In the genomic region with DNA sequence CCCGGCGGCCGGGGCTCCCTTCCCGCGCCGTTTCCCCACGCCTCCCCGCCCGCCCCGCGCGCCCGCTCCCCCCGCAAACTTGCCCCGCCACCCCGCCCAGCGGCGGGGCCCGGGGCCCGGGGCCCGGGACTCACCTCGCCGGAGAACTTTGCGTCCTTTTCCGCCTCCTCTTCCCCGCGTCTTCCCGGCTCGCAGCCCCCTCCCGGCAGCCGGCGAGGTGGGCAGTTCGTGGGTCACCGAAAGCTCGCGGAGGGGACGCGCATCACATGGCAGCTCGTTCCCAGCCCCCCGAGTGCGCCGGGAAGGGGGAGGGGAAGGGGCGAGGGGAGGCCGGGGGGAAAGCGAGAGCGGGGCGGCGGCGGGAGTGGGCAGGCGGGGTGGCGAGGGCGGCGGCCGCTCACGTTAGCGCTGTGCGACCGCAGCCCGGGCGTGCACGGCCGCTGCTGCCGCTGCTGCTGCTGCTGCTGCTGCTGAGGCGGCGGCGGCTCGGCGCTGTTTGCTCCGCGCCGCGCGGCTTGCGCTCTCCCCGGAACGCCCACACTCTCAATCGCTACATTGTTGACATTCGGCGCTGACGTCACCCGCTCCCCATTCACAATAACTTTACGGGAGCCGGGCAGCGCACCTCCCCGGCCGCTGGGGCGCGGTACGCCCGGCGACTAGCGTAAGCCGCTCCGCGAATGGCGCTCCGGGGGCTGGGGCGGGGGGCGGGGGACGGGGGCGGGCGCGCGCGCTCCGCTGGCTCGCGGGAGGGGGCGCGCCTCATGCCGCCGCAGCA, we compare ENCODE assay signal across 1 cellular context.
TF ChIP-seq lines count a peak whose summit lies in the region.

A gene (minus strand): TSS at position 498 of the 778 bp plus-strand sequence. CDS start 287,999 bp downstream, outside the sequence.

TF ChIP-seq in K562, 482 proteins besides CTCF, POLR2A, EP300 and RAD21 (continued from another document):
- TF ChIP-seq, protein P1, sequence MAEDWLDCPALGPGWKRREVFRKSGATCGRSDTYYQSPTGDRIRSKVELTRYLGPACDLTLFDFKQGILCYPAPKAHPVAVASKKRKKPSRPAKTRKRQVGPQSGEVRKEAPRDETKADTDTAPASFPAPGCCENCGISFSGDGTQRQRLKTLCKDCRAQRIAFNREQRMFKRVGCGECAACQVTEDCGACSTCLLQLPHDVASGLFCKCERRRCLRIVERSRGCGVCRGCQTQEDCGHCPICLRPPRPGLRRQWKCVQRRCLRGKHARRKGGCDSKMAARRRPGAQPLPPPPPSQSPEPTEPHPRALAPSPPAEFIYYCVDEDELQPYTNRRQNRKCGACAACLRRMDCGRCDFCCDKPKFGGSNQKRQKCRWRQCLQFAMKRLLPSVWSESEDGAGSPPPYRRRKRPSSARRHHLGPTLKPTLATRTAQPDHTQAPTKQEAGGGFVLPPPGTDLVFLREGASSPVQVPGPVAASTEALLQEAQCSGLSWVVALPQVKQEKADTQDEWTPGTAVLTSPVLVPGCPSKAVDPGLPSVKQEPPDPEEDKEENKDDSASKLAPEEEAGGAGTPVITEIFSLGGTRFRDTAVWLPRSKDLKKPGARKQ (CRISPR knock-in tag; IDR thresholded peaks at IDR 0.05), result no peak
- no peak for TF ChIP-seq MAFK (IDR thresholded peaks at IDR 0.05; ENCODE audit: low read length)
- TF ChIP-seq ZNF134 (CRISPR knock-in tag; conservative IDR thresholded peaks at IDR 0.05), result no peak
- TF ChIP-seq NCOA1 (IDR thresholded peaks at IDR 0.05; ENCODE audit: low read depth), result no peak
- no peak for TF ChIP-seq ZNF699 (CRISPR knock-in tag; IDR thresholded peaks at IDR 0.05; ENCODE audit: insufficient replicate concordance)
- no peak for TF ChIP-seq ZNF263 (CRISPR knock-in tag; IDR thresholded peaks at IDR 0.05; ENCODE audit: borderline replicate concordance)
- TF ChIP-seq ZFP1 (CRISPR knock-in tag; IDR thresholded peaks at IDR 0.05), result no peak
- no peak for TF ChIP-seq NR3C1 (CRISPR knock-in tag; IDR thresholded peaks at IDR 0.05)
- no peak for TF ChIP-seq HNRNPL (IDR thresholded peaks at IDR 0.05; ENCODE audit: low read depth, low read length)
- no peak for TF ChIP-seq ZBTB1 (CRISPR knock-in tag; IDR thresholded peaks at IDR 0.05; ENCODE audit: borderline replicate concordance, low read depth)
- TF ChIP-seq TAF1 (IDR thresholded peaks at IDR 0.05; ENCODE audit: control insufficient read depth, extremely low read depth, insufficient read depth, low read length, severe bottlenecking), result peak; percentile 60
- no peak for TF ChIP-seq L3MBTL2 (IDR thresholded peaks at IDR 0.05)
- TF ChIP-seq FOXK2 (conservative IDR thresholded peaks at IDR 0.05 in 1 of 2, IDR thresholded peaks at IDR 0.05 in 1 of 2; ENCODE audit: low read depth in 2 of 2), result no peak
- TF ChIP-seq, protein P2, sequence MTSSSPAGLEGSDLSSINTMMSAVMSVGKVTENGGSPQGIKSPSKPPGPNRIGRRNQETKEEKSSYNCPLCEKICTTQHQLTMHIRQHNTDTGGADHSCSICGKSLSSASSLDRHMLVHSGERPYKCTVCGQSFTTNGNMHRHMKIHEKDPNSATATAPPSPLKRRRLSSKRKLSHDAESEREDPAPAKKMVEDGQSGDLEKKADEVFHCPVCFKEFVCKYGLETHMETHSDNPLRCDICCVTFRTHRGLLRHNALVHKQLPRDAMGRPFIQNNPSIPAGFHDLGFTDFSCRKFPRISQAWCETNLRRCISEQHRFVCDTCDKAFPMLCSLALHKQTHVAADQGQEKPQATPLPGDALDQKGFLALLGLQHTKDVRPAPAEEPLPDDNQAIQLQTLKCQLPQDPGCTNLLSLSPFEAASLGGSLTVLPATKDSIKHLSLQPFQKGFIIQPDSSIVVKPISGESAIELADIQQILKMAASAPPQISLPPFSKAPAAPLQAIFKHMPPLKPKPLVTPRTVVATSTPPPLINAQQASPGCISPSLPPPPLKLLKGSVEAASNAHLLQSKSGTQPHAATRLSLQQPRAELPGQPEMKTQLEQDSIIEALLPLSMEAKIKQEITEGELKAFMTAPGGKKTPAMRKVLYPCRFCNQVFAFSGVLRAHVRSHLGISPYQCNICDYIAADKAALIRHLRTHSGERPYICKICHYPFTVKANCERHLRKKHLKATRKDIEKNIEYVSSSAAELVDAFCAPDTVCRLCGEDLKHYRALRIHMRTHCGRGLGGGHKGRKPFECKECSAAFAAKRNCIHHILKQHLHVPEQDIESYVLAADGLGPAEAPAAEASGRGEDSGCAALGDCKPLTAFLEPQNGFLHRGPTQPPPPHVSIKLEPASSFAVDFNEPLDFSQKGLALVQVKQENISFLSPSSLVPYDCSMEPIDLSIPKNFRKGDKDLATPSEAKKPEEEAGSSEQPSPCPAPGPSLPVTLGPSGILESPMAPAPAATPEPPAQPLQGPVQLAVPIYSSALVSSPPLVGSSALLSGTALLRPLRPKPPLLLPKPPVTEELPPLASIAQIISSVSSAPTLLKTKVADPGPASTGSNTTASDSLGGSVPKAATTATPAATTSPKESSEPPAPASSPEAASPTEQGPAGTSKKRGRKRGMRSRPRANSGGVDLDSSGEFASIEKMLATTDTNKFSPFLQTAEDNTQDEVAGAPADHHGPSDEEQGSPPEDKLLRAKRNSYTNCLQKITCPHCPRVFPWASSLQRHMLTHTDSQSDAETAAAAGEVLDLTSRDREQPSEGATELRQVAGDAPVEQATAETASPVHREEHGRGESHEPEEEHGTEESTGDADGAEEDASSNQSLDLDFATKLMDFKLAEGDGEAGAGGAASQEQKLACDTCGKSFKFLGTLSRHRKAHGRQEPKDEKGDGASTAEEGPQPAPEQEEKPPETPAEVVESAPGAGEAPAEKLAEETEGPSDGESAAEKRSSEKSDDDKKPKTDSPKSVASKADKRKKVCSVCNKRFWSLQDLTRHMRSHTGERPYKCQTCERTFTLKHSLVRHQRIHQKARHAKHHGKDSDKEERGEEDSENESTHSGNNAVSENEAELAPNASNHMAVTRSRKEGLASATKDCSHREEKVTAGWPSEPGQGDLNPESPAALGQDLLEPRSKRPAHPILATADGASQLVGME (CRISPR knock-in tag; IDR thresholded peaks at IDR 0.05), result no peak
- TF ChIP-seq SAFB2 (IDR thresholded peaks at IDR 0.05; ENCODE audit: borderline replicate concordance, low read depth, low read length, severe bottlenecking), result no peak
- no peak for TF ChIP-seq TSC22D4 (tag; IDR thresholded peaks at IDR 0.05)
- no peak for TF ChIP-seq SMARCB1 (IDR thresholded peaks at IDR 0.05; ENCODE audit: insufficient read length, low read depth)
- TF ChIP-seq ZNF589 (CRISPR knock-in tag; IDR thresholded peaks at IDR 0.05; ENCODE audit: low read depth), result no peak
- TF ChIP-seq, protein P3, sequence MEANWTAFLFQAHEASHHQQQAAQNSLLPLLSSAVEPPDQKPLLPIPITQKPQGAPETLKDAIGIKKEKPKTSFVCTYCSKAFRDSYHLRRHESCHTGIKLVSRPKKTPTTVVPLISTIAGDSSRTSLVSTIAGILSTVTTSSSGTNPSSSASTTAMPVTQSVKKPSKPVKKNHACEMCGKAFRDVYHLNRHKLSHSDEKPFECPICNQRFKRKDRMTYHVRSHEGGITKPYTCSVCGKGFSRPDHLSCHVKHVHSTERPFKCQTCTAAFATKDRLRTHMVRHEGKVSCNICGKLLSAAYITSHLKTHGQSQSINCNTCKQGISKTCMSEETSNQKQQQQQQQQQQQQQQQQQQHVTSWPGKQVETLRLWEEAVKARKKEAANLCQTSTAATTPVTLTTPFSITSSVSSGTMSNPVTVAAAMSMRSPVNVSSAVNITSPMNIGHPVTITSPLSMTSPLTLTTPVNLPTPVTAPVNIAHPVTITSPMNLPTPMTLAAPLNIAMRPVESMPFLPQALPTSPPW (CRISPR knock-in tag; IDR thresholded peaks at IDR 0.05), result peak; percentile 67
- TF ChIP-seq ZNF146 (CRISPR knock-in tag; IDR thresholded peaks at IDR 0.05; ENCODE audit: unreplicated experiment), result no peak
- TF ChIP-seq, protein P4, sequence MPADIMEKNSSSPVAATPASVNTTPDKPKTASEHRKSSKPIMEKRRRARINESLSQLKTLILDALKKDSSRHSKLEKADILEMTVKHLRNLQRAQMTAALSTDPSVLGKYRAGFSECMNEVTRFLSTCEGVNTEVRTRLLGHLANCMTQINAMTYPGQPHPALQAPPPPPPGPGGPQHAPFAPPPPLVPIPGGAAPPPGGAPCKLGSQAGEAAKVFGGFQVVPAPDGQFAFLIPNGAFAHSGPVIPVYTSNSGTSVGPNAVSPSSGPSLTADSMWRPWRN (IDR thresholded peaks at IDR 0.05; ENCODE audit: low read depth), result no peak
